Comparison of ENCODE assay signal across 8 cellular contexts in the genomic region with DNA sequence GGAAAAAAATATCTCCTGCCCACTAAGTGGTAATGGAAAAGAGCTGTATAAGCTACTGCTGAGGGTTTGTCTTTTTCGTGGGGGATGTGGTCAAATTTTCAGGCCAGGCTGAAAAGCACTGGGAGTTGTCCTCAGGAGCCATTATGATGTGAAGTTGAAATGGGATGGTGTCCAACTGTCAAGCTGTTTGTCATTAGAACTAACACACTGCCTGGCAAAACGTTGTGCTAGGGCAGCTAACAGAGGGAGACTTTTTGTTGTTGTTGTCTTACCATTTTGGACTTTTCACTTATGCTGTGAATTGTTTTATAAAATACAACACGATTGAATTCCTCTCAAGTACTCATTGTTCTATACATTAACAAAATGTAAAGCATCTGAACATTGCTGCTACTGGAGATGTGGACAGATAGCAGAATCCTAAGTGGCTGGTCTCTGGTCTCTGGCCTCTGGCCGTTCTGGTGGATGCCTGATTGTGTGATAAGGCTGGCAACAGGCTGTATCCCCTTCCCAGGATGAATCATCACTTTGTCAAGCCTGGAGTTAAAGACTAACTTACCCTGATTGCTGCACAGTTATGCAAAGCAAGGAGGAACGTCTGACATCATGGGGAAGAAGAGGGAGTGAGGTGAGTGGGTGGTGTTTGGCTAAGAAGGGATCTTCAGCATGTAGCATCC. TPM values are rescaled to one million over a fixed set of nuclear protein-coding genes. Genes with fewer than 3 reads are reported as not detected.
DNase-seq lines count a peak whose midpoint lies in the region; ATAC-seq and TF ChIP-seq lines count a peak whose summit lies in the region.

No MANE protein-coding gene starts in this region.

- H3K9me3 Mint-ChIP-seq in mesothelial cell of epicardium (no peaks in the 10 kb centered on the region), CD14-positive monocyte (peaks cover 0 to 11% (median 8%) of the 10 kb centered on the region in 7 donors)

- intact Hi-C loops in CD14-positive monocyte (cut with micrococcal nuclease), result no loop called here

- no peaks in the 10 kb centered on the region for H3K9me3 ChIP-seq in HUES6 (ENCODE audit: control insufficient read depth, insufficient read depth, low read depth, low read length)

- H3K36me3 Mint-ChIP-seq in mesothelial cell of epicardium (no peaks in the 10 kb centered on the region), CD14-positive monocyte (no peaks in the 10 kb centered on the region)

- H3K27me3 Mint-ChIP-seq in mesothelial cell of epicardium (ENCODE audit: low read depth) (no peaks in the 10 kb centered on the region), CD14-positive monocyte (ENCODE audit: low read depth in 3 of 3) (peaks cover 38 to 43% (median 38%) of the 10 kb centered on the region in 3 donors)

- H3K4me1 Mint-ChIP-seq in mesothelial cell of epicardium, result peaks cover 51% of the 10 kb centered on the region
- H3K4me1 Mint-ChIP-seq in CD14-positive monocyte, result peaks cover 12% of the 10 kb centered on the region

- H3K27ac ChIP-seq in HUES6 (ENCODE audit: low read depth, low read length), result peak overlapping the region; percentile 46; the same call in 1 of the 2 replicates

- H3K27me3 ChIP-seq in HUES6 (ENCODE audit: control insufficient read depth, insufficient read depth, low read length), result peaks cover 7% of the 10 kb centered on the region

- H3K27ac Mint-ChIP-seq in mesothelial cell of epicardium (peak overlapping the region; percentile 84), CD14-positive monocyte (no peak overlapping the region)

- H3K4me1 ChIP-seq in HUES6 (ENCODE audit: control insufficient read depth, insufficient read depth, low read length), result peaks cover 42% of the 10 kb centered on the region

- H3K4me3 Mint-ChIP-seq in mesothelial cell of epicardium, result peak overlapping the region; percentile 83
- H3K4me3 Mint-ChIP-seq in CD14-positive monocyte, result peak overlapping the region in 1 of 2 donors; percentile 85

- H3K9ac ChIP-seq in HUES6 (ENCODE audit: low read length), result peak overlapping the region; percentile 95

- ATAC-seq in GM18907 (IDR thresholded peaks at IDR 0.05; ENCODE audit: unreplicated experiment) (peak; percentile 61), HG02798 (IDR thresholded peaks at IDR 0.05; ENCODE audit: poor library complexity, unreplicated experiment) (no peak)

- H3K36me3 ChIP-seq in HUES6 (ENCODE audit: control insufficient read depth, insufficient read depth, low read length), result no peaks in the 10 kb centered on the region

- TF ChIP-seq CTCF in mesothelial cell of epicardium (IDR thresholded peaks at IDR 0.05; ENCODE audit: unreplicated experiment) (no peak), CD14-positive monocyte (IDR thresholded peaks at IDR 0.05) (no peak)

- DNase-seq in dedifferentiated amniotic fluid mesenchymal stem cell (ENCODE audit: extremely low spot score), result peak; percentile 91
- no peak for DNase-seq in mesothelial cell of epicardium (ENCODE audit: low spot score in 2 of 2, unreplicated experiment in 2 of 2)
- DNase-seq in CD14-positive monocyte (ENCODE audit: low spot score), result no peak
- DNase-seq in hippocampal formation (lab: John Stamatoyannopoulos, UW), result no peak
- no peak for DNase-seq in T1000 (lab: John Stamatoyannopoulos, UW)

- peak overlapping the region; percentile 94; the same call in 1 of the 2 replicates for H3K4me3 ChIP-seq in HUES6 (ENCODE audit: low read depth, low read length)

RNA-seq across cellular contexts. Expression of a gene that starts 2.3 kb away (rescaled TPM):
- total RNA-seq in mesothelial cell of epicardium, result 74.6 to 81.6 TPM (median 80.2 TPM) in 3 replicates
- not detected for polyA plus RNA-seq in CD14-positive monocyte
